In genomic region chr11:27437824-27438594, GRCh38 we compare ENCODE assay signal across 17 cellular contexts. TPM values are rescaled to one million over a fixed set of nuclear protein-coding genes. Genes with fewer than 3 reads are reported as not detected.
A peak's percentile ranks its signal among the peaks of the same experiment; 100 is the strongest.
DNase-seq lines count a peak whose midpoint lies in the region; ATAC-seq, FAIRE-seq and TF ChIP-seq lines count a peak whose summit lies in the region.
"Had no signal": no experiment of that assay in that cellular context is flagged by ENCODE, and none has a peak within 500 bp of the region (broad histone marks: within the 10 kb centered on the region; RNA-seq: fewer than 3 reads in every experiment).

No MANE protein-coding gene starts in this region.

- CTCF ChIA-PET in H1 (lab: Charles Lee; ENCODE audit: partially characterized antibody) = interaction anchor here (0.8 to 1.4 kb wide), 3 partner anchors 12 to 48 kb away, joined by 4 read pairs; no protein-coding TSS in a partner anchor

- TF ChIP-seq RAD21 in H1 (IDR thresholded peaks at IDR 0.05 in 1 of 2, conservative IDR thresholded peaks at IDR 0.05 in 1 of 2; ENCODE audit: low read depth in 2 of 2, low read length in 2 of 2) = no peak

- H3K27me3 ChIP-seq in H1 (replicated peaks in 1 of 4; ENCODE audit: control insufficient read depth in 3 of 4, extremely low read depth in 1 of 4, insufficient read depth in 3 of 4, low read length in 3 of 4) (no peaks in the 10 kb centered on the region), right lobe of liver (no peaks in the 10 kb centered on the region), SJCRH30 (no peaks in the 10 kb centered on the region)

- H3K9ac ChIP-seq in H1 (replicated peaks in 1 of 4; ENCODE audit: extremely low read depth in 1 of 4, low read depth in 3 of 4, low read length in 3 of 4) = no peak overlapping the region

- H3K23ac ChIP-seq in H1 (ENCODE audit: insufficient read length) = no peak overlapping the region

- peak overlapping the region; percentile 76; the same call in 1 of the 2 replicates for H2BK12ac ChIP-seq in H1 (ENCODE audit: low read depth, low read length)

- H3K18ac ChIP-seq in H1 (ENCODE audit: extremely low read depth, low read length) = no peak overlapping the region

- in situ Hi-C loops in Caki2 (cut with HindIII; ENCODE audit: low pct_unique_long_range_greater_than_20kb, low sequenced_read_pairs) = no loop called here

- DNase-seq in Caki2 (ENCODE audit: low read depth) = peak; percentile 50
- DNase-seq in M059J (ENCODE audit: low read depth) = peak; percentile 50
- no peak for DNase-seq in H1 (ENCODE audit: low read depth in 1 of 2, low spot score in 2 of 2)
- DNase-seq in right lobe of liver = no peak
- no peak for DNase-seq in EL
- no peak for DNase-seq in SJCRH30
- DNase-seq: DND-41, KBM-7, NCI-H1436, NCI-H2029 treated with DMSO at 0.1 percent for 48 hours, NCI-H2171 treated with DMSO at 0.1 percent for 48 hours, NCI-H774, SHP77 had no signal

- FAIRE-seq in H1 (lab: Jason Lieb, UNC) = no peak
- FAIRE-seq: H54 had no signal

- peak overlapping the region; percentile 28 for H4K5ac ChIP-seq in H1 (ENCODE audit: insufficient read length, low read depth, low read length)

- no peak overlapping the region for H2AK5ac ChIP-seq in H1 (ENCODE audit: low read depth, low read length)

- no peak overlapping the region for H3K4me2 ChIP-seq in H1 (ENCODE audit: insufficient read depth in 1 of 2, low read depth in 2 of 2, low read length in 2 of 2)

- ATAC-seq in right lobe of liver (peak in 3 of 4 donors; percentile 31 to 41 (median 39)), HG03520 (IDR thresholded peaks at IDR 0.05; ENCODE audit: unreplicated experiment) (no peak)
- no peak for ATAC-seq in activated CD4-positive, CD25-positive, alpha-beta regulatory T cell treated with anti-CD3 and anti-CD28 coated beads, Interleukin-2, amount 50 U/mL, for 24 hours
- ATAC-seq: SK-N-SH treated with all-trans-retinoic acid at 6 μM for 48 hours had no signal

- TF ChIP-seq EP300 in H1 (IDR thresholded peaks at IDR 0.05; ENCODE audit: borderline replicate concordance in 1 of 2, low read depth in 2 of 2, low read length in 2 of 2) = no peak

- peaks cover 29 to 93% of the 10 kb centered on the region in 2 experiments for H3K79me2 ChIP-seq in H1 (ENCODE audit: control insufficient read depth in 1 of 2, insufficient read depth in 2 of 2, low read length in 2 of 2)

- intact Hi-C loops in right lobe of liver (cut with DNase I) = no loop called here

- no peak overlapping the region for H4K91ac ChIP-seq in H1 (replicated peaks; ENCODE audit: insufficient read length, low read length)

- H3K27ac ChIP-seq in H1 (ENCODE audit: low read depth, low read length) = no peak overlapping the region
- H3K27ac ChIP-seq in right lobe of liver = no peak overlapping the region
- no peak overlapping the region for H3K27ac ChIP-seq in SJCRH30

- H3K4ac ChIP-seq in H1 (replicated peaks; ENCODE audit: insufficient read length, low read depth, low read length) = no peak overlapping the region

- peaks cover 0 to 3% of the 10 kb centered on the region in 2 experiments for H4K20me1 ChIP-seq in H1 (replicated peaks in 1 of 2; ENCODE audit: control insufficient read depth in 1 of 2, insufficient read depth in 2 of 2, low read length in 2 of 2)

- no peak overlapping the region for H3K4me3 ChIP-seq in H1 (ENCODE audit: extremely low read depth in 1 of 4, insufficient read depth in 2 of 4, low read depth in 3 of 4, low read length in 4 of 4)
- no peak overlapping the region for H3K4me3 ChIP-seq in right lobe of liver
- no peak overlapping the region for H3K4me3 ChIP-seq in SJCRH30

- H2BK15ac ChIP-seq in H1 (ENCODE audit: low read length) = no peak overlapping the region

- H2BK120ac ChIP-seq in H1 (replicated peaks; ENCODE audit: low read depth, low read length) = peak overlapping the region; percentile 59

- TF ChIP-seq POLR2A in H1 (IDR thresholded peaks at IDR 0.05; ENCODE audit: control extremely low read depth in 1 of 2, low read depth in 2 of 2, low read length in 2 of 2) (no peak), right lobe of liver (IDR thresholded peaks at IDR 0.05) (no peak)

- H4K8ac ChIP-seq in H1 (ENCODE audit: extremely low read depth, insufficient read depth, low read length) = no peak overlapping the region

- H3K9me3 ChIP-seq in H1 (ENCODE audit: insufficient read depth in 2 of 2, low read depth in 1 of 2, low read length in 1 of 2) (no peaks in the 10 kb centered on the region), right lobe of liver (no peaks in the 10 kb centered on the region), SJCRH30 (replicated peaks) (no peaks in the 10 kb centered on the region)

- POLR2A ChIA-PET in H1 (lab: Charles Lee; ENCODE audit: partially characterized antibody) = interaction anchor here (0.5 kb wide), 1 partner anchor 23 kb away, joined by 3 read pairs; no protein-coding TSS in a partner anchor

- H2BK5ac ChIP-seq in H1 (ENCODE audit: low read depth, low read length) = no peak overlapping the region; the same call in 1 of the 2 replicates

- H2BK20ac ChIP-seq in H1 (ENCODE audit: low read length) = no peak overlapping the region

- peaks cover 14 to 30% (median 23%) of the 10 kb centered on the region in 4 experiments; a peak in 5 of 7 replicates for H3K4me1 ChIP-seq in H1 (replicated peaks in 1 of 4; ENCODE audit: control insufficient read depth in 3 of 4, insufficient read depth in 4 of 4, low read length in 3 of 4)
- peaks cover 0 to 8% (median 2%) of the 10 kb centered on the region in 4 donors for H3K4me1 ChIP-seq in right lobe of liver
- peaks cover 20% of the 10 kb centered on the region for H3K4me1 ChIP-seq in SJCRH30

- H3K79me1 ChIP-seq in H1 (ENCODE audit: low read depth, low read length) = peaks cover 11% of the 10 kb centered on the region; the same call in 1 of the 2 replicates

- H3K23me2 ChIP-seq in H1 (ENCODE audit: low read depth, low read length) = no peaks in the 10 kb centered on the region; the same call in 1 of the 2 replicates

- H3K56ac ChIP-seq in H1 (replicated peaks; ENCODE audit: insufficient read length, low read depth, low read length) = no peak overlapping the region

- TF ChIP-seq CTCF in H1 (IDR thresholded peaks at IDR 0.05; ENCODE audit: control extremely low read depth in 1 of 3, insufficient read depth in 1 of 3, low read depth in 1 of 3, low read length in 3 of 3) = no peak
- no peak for TF ChIP-seq CTCF in right lobe of liver (IDR thresholded peaks at IDR 0.05)

- H3K14ac ChIP-seq in H1 (ENCODE audit: insufficient read length) = no peak overlapping the region

- 80% methylated on average over 5 of the region's 5 CpGs; no CpG with 5 or more reads in 1 of the 2 experiments for WGBS in H1 (ENCODE audit: extremely low coverage in 1 of 2, insufficient coverage in 1 of 2, insufficient read length in 1 of 2, insufficient replicate concordance in 2 of 2, low coverage in 1 of 2, low lambda C conversion rate in 2 of 2, missing lambda C conversion rate in 1 of 2), 2 experiments
- 71% methylated on average over 4 of the region's 5 CpGs for WGBS in right lobe of liver (ENCODE audit: insufficient coverage, low coverage, low lambda C conversion rate, missing lambda C conversion rate)

- H3K36me3 ChIP-seq in H1 (ENCODE audit: control insufficient read depth in 2 of 4, insufficient read depth in 4 of 4, low read length in 3 of 4) = no peaks in the 10 kb centered on the region; a peak in 1 of 8 replicates
- no peaks in the 10 kb centered on the region for H3K36me3 ChIP-seq in right lobe of liver
- H3K36me3 ChIP-seq in SJCRH30 = no peaks in the 10 kb centered on the region

- no peak overlapping the region for H2AFZ ChIP-seq in H1 (ENCODE audit: low read length)

TF ChIP-seq in H1, 55 proteins besides CTCF, POLR2A, EP300 and RAD21 (continues in another document):
- TF ChIP-seq CBX8 (IDR thresholded peaks at IDR 0.05; ENCODE audit: borderline replicate concordance, low read depth, low read length) (no peak), GABPA (IDR thresholded peaks at IDR 0.05; ENCODE audit: borderline replicate concordance, insufficient read depth, low read length) (no peak), KDM4A (IDR thresholded peaks at IDR 0.05; ENCODE audit: low read depth, low read length, severe bottlenecking) (no peak), ATF3 (IDR thresholded peaks at IDR 0.05; ENCODE audit: insufficient read depth, low read depth, low read length) (no peak), SP2 (IDR thresholded peaks at IDR 0.05; ENCODE audit: low read length) (no peak), CREB1 (IDR thresholded peaks at IDR 0.05) (no peak), CEBPB (IDR thresholded peaks at IDR 0.05; ENCODE audit: low read depth, low read length) (no peak), SUZ12 (IDR thresholded peaks at IDR 0.05; ENCODE audit: low read length) (no peak), RXRA (IDR thresholded peaks at IDR 0.05; ENCODE audit: insufficient read depth, low read depth, low read length) (no peak), SAP30 (IDR thresholded peaks at IDR 0.05; ENCODE audit: insufficient read depth, insufficient replicate concordance, low read length) (no peak), HDAC2 (IDR thresholded peaks at IDR 0.05; ENCODE audit: borderline replicate concordance in 1 of 2, low read depth in 2 of 2, low read length in 2 of 2) (no peak), EZH2 (IDR thresholded peaks at IDR 0.05; ENCODE audit: low read depth, low read length, severe bottlenecking) (no peak), CHD2 (IDR thresholded peaks at IDR 0.05; ENCODE audit: low read length) (no peak), NRF1 (IDR thresholded peaks at IDR 0.05; ENCODE audit: low read depth, low read length) (no peak), SP1 (IDR thresholded peaks at IDR 0.05; ENCODE audit: low read depth, low read length) (no peak), POLR2AphosphoS5 (IDR thresholded peaks at IDR 0.05; ENCODE audit: low read depth, low read length) (no peak)

RNA-seq across cellular contexts. Expression of gene LGR4, which starts 34.6 kb away (rescaled TPM):
- total RNA-seq in Caki2 (2014; rRNA removed; shearing (Covaris generic); ENCODE audit: low replicate concordance) = 56.9 and 58.4 TPM in 2 replicates
- total RNA-seq in M059J (2014; rRNA removed; shearing (Covaris generic)) = 28.0 and 45.2 TPM in 2 replicates
- total RNA-seq in H1 (2021; fragmentation: NEBNext Ultra II Directional; extraction: Animal tissue kit (Norgen Biotek cat#: 25700)) = 57.6 and 61.7 TPM in 2 replicates
- polyA plus RNA-seq in H1 (2011; rRNA removed) = 21.9 and 26.6 TPM in 2 replicates
- polyA plus RNA-seq in H1 (2011; cell fraction: cytosol; rRNA removed) = 29.3 TPM
- polyA plus RNA-seq in H1 (2011; cell fraction: nucleus; rRNA removed) = 42.1 TPM
- polyA plus RNA-seq in H1 (2012, experiment 1 of 2) = 21.3 to 30.0 TPM (median 27.5 TPM) in 4 replicates
- 2.0 TPM for polyA plus RNA-seq in H1 (2012, experiment 2 of 2)
- 38.0 TPM for polyA plus RNA-seq in H1 (2013, experiment 1 of 2)
- polyA plus RNA-seq in H1 (2013, experiment 2 of 2) = 39.9 TPM
- polyA minus RNA-seq in H1 (2011; rRNA and poly(A)+ RNA removed) = 165 and 166 TPM in 2 replicates
- polyA minus RNA-seq in H1 (2011; cell fraction: cytosol; rRNA and poly(A)+ RNA removed) = 77.4 TPM
- polyA minus RNA-seq in H1 (2011; cell fraction: nucleus; rRNA and poly(A)+ RNA removed) = 154 TPM
- 10 to 100 TPM; 32.5 to 46.3 (median 44.1) TPM for total RNA-seq in right lobe of liver
- 40.0 and 44.2 TPM in 2 replicates for total RNA-seq in SJCRH30 (2014; rRNA removed; shearing (Covaris generic))

Comparison
In these comparisons a context has a peak if more than half of its experiments do, and no peak if none do; other contexts are left out.
1. DNase-seq: peak in Caki2 (single experiment) and M059J (single experiment); none in H1 (0 of 2), right lobe of liver (0 of 3), EL (single experiment) and SJCRH30 (0 of 2).
2. ATAC-seq: peak in right lobe of liver (3 of 4); none in HG03520 (single experiment) and activated CD4-positive, CD25-positive, alpha-beta regulatory T cell treated with anti-CD3 and anti-CD28 coated beads, Interleukin-2, amount 50 U/mL, for 24 hours (0 of 2).